In the genomic region with DNA sequence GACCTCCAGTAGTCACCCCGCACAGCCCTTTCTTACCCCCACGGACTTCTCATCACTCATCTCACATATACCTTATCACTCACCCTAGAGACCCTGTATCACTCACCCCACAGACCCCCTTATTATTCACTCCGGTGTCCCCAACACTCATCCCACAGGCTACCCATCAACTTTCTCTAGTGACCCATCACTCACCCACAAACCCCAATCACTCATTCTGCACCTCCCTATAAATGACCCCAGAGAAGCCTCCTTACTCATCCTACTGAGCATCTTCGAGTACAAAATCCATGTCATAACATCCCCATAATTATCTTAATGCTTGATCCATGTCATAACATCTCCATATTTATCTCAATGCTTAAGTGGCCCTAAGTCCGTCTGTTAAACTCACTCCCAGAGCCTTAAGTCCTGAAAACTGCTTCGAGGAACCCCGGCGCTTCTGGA, we compare ENCODE assay signal across 8 cellular contexts. TPM values are rescaled to one million over a fixed set of nuclear protein-coding genes. Genes with fewer than 3 reads are reported as not detected.
A peak's percentile ranks its signal among the peaks of the same experiment; 100 is the strongest.
DNase-seq lines count a peak whose midpoint lies in the region; ATAC-seq and TF ChIP-seq lines count a peak whose summit lies in the region.

No MANE protein-coding gene starts in this region.

- peaks cover 17% of the 10 kb centered on the region for H3K27me3 ChIP-seq in BLaER1
- no peaks in the 10 kb centered on the region for H3K27me3 ChIP-seq in iPS DF 6.9 (ENCODE audit: control insufficient read depth, insufficient read depth, low read length)
- H3K27me3 ChIP-seq in subcutaneous abdominal adipose tissue (ENCODE audit: control insufficient read depth in 5 of 5, insufficient read depth in 4 of 5, low read length in 5 of 5), result no peaks in the 10 kb centered on the region

- H4K20me1 ChIP-seq in BLaER1, result no peaks in the 10 kb centered on the region

- H3K4me3 ChIP-seq in BLaER1, result peak overlapping the region; percentile 71
- H3K4me3 ChIP-seq in iPS DF 6.9 (ENCODE audit: low read length), result peak overlapping the region; percentile 72; the same call in 1 of the 2 replicates
- peak overlapping the region; percentile 59 to 76 (median 66) for H3K4me3 ChIP-seq in subcutaneous abdominal adipose tissue (ENCODE audit: low read depth in 1 of 5, low read length in 5 of 5)

- H3K4me2 ChIP-seq in BLaER1, result peak overlapping the region; percentile 77

- H3K27me3 Mint-ChIP-seq in WTC11 (ENCODE audit: low read depth), result no peaks in the 10 kb centered on the region

- CTCF ChIA-PET in WTC11 (lab: Charles Lee), result interaction anchor here (1.0 kb wide), 1 partner anchor 42 kb away, joined by 4 read pairs; no protein-coding TSS in a partner anchor

- H3K36me3 Mint-ChIP-seq in WTC11, result no peaks in the 10 kb centered on the region

- H3K4me1 ChIP-seq in BLaER1, result peaks cover 20% of the 10 kb centered on the region
- H3K4me1 ChIP-seq in iPS DF 6.9 (ENCODE audit: control insufficient read depth, insufficient read depth, low read length), result no peaks in the 10 kb centered on the region
- H3K4me1 ChIP-seq in subcutaneous abdominal adipose tissue (ENCODE audit: control insufficient read depth in 5 of 5, insufficient read depth in 5 of 5, low read length in 5 of 5), result peaks cover 0 to 21% (median 11%) of the 10 kb centered on the region in 5 donors

- H3K9me3 Mint-ChIP-seq in WTC11, result no peaks in the 10 kb centered on the region

- H3K9me3 ChIP-seq in BLaER1, result no peaks in the 10 kb centered on the region
- H3K9me3 ChIP-seq in iPS DF 6.9 (ENCODE audit: control insufficient read depth, insufficient read depth, low read length), result no peaks in the 10 kb centered on the region
- H3K9me3 ChIP-seq in subcutaneous abdominal adipose tissue (ENCODE audit: control insufficient read depth in 5 of 5, low read length in 5 of 5), result no peaks in the 10 kb centered on the region

- no peak for TF ChIP-seq CTCF in WTC11 (IDR thresholded peaks at IDR 0.05)

- peak overlapping the region; percentile 73 for H3K4me3 Mint-ChIP-seq in WTC11

- peaks cover 25% of the 10 kb centered on the region for H3K4me1 Mint-ChIP-seq in WTC11

- WGBS in iPS DF 6.9 (ENCODE audit: insufficient coverage, insufficient read length), result 100% methylated on average over 2 of the region's 8 CpGs

- POLR2A ChIA-PET in WTC11 (lab: Charles Lee), result interaction anchor here (0.7 kb wide), 1 partner anchor 337 kb away, joined by 3 read pairs; a partner anchor contains a TSS

- H3K36me3 ChIP-seq in BLaER1, result no peaks in the 10 kb centered on the region
- H3K36me3 ChIP-seq in iPS DF 6.9 (ENCODE audit: control insufficient read depth, insufficient read depth, low read length), result no peaks in the 10 kb centered on the region
- H3K36me3 ChIP-seq in subcutaneous abdominal adipose tissue (ENCODE audit: control insufficient read depth in 5 of 5, insufficient read depth in 5 of 5, low read length in 5 of 5), result no peaks in the 10 kb centered on the region

- DNase-seq in WTC11 (ENCODE audit: low spot score) (no peak), iPS DF 6.9 (ENCODE audit: low read depth, low spot score) (no peak), A172 (ENCODE audit: low spot score) (no peak), D341Med (ENCODE audit: low spot score) (no peak), 8988T (no peak)

- H3K27ac Mint-ChIP-seq in WTC11, result peak overlapping the region; percentile 1; the same call in 1 of the 2 replicates

- peak overlapping the region; percentile 85 for H3K9ac ChIP-seq in BLaER1
- H3K9ac ChIP-seq in subcutaneous abdominal adipose tissue (ENCODE audit: low read length in 5 of 5), result peak overlapping the region in 4 of 5 donors; percentile 25 to 82 (median 74)

- H3K27ac ChIP-seq in BLaER1, result peak overlapping the region; percentile 90
- no peak overlapping the region for H3K27ac ChIP-seq in iPS DF 6.9 (ENCODE audit: low read length)
- H3K27ac ChIP-seq in subcutaneous abdominal adipose tissue (ENCODE audit: low read depth, low read length), result peak overlapping the region; percentile 81

- ATAC-seq in GM21723 (IDR thresholded peaks at IDR 0.05; ENCODE audit: unreplicated experiment) (peak; percentile 7), WTC11 (no peak; the same call in 1 of the 2 replicates)

TF ChIP-seq in WTC11, 78 proteins besides CTCF, POLR2A, EP300 and RAD21:
- no peak for TF ChIP-seq TP53 (CRISPR knock-in tag; IDR thresholded peaks at IDR 0.05)
- TF ChIP-seq, protein P1, sequence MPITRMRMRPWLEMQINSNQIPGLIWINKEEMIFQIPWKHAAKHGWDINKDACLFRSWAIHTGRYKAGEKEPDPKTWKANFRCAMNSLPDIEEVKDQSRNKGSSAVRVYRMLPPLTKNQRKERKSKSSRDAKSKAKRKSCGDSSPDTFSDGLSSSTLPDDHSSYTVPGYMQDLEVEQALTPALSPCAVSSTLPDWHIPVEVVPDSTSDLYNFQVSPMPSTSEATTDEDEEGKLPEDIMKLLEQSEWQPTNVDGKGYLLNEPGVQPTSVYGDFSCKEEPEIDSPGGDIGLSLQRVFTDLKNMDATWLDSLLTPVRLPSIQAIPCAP (CRISPR knock-in tag; IDR thresholded peaks at IDR 0.05), result no peak
- no peak for TF ChIP-seq RELA (CRISPR knock-in tag; IDR thresholded peaks at IDR 0.05; ENCODE audit: borderline replicate concordance)
- no peak for TF ChIP-seq NR3C1 (CRISPR knock-in tag; conservative IDR thresholded peaks at IDR 0.05; ENCODE audit: low read depth)
- TF ChIP-seq ESRRA (CRISPR knock-in tag; IDR thresholded peaks at IDR 0.05; ENCODE audit: borderline replicate concordance), result no peak
- no peak for TF ChIP-seq ZNF423 (CRISPR knock-in tag; IDR thresholded peaks at IDR 0.05)
- TF ChIP-seq, protein P2, sequence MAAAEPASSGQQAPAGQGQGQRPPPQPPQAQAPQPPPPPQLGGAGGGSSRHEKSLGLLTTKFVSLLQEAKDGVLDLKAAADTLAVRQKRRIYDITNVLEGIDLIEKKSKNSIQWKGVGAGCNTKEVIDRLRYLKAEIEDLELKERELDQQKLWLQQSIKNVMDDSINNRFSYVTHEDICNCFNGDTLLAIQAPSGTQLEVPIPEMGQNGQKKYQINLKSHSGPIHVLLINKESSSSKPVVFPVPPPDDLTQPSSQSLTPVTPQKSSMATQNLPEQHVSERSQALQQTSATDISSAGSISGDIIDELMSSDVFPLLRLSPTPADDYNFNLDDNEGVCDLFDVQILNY (CRISPR knock-in tag; IDR thresholded peaks at IDR 0.05), result no peak
- TF ChIP-seq ZBTB21 (CRISPR knock-in tag; IDR thresholded peaks at IDR 0.05; ENCODE audit: borderline replicate concordance), result no peak
- TF ChIP-seq ZNF263 (CRISPR knock-in tag; IDR thresholded peaks at IDR 0.05; ENCODE audit: low read depth), result no peak
- TF ChIP-seq, protein P3, sequence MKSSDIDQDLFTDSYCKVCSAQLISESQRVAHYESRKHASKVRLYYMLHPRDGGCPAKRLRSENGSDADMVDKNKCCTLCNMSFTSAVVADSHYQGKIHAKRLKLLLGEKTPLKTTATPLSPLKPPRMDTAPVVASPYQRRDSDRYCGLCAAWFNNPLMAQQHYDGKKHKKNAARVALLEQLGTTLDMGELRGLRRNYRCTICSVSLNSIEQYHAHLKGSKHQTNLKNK (CRISPR knock-in tag; IDR thresholded peaks at IDR 0.05), result no peak
- TF ChIP-seq, protein P4, sequence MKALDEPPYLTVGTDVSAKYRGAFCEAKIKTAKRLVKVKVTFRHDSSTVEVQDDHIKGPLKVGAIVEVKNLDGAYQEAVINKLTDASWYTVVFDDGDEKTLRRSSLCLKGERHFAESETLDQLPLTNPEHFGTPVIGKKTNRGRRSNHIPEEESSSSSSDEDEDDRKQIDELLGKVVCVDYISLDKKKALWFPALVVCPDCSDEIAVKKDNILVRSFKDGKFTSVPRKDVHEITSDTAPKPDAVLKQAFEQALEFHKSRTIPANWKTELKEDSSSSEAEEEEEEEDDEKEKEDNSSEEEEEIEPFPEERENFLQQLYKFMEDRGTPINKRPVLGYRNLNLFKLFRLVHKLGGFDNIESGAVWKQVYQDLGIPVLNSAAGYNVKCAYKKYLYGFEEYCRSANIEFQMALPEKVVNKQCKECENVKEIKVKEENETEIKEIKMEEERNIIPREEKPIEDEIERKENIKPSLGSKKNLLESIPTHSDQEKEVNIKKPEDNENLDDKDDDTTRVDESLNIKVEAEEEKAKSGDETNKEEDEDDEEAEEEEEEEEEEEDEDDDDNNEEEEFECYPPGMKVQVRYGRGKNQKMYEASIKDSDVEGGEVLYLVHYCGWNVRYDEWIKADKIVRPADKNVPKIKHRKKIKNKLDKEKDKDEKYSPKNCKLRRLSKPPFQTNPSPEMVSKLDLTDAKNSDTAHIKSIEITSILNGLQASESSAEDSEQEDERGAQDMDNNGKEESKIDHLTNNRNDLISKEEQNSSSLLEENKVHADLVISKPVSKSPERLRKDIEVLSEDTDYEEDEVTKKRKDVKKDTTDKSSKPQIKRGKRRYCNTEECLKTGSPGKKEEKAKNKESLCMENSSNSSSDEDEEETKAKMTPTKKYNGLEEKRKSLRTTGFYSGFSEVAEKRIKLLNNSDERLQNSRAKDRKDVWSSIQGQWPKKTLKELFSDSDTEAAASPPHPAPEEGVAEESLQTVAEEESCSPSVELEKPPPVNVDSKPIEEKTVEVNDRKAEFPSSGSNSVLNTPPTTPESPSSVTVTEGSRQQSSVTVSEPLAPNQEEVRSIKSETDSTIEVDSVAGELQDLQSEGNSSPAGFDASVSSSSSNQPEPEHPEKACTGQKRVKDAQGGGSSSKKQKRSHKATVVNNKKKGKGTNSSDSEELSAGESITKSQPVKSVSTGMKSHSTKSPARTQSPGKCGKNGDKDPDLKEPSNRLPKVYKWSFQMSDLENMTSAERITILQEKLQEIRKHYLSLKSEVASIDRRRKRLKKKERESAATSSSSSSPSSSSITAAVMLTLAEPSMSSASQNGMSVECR (CRISPR knock-in tag; IDR thresholded peaks at IDR 0.05; ENCODE audit: borderline replicate concordance), result no peak
- no peak for TF ChIP-seq NFATC4 (CRISPR knock-in tag; IDR thresholded peaks at IDR 0.05)
- TF ChIP-seq, protein P5, sequence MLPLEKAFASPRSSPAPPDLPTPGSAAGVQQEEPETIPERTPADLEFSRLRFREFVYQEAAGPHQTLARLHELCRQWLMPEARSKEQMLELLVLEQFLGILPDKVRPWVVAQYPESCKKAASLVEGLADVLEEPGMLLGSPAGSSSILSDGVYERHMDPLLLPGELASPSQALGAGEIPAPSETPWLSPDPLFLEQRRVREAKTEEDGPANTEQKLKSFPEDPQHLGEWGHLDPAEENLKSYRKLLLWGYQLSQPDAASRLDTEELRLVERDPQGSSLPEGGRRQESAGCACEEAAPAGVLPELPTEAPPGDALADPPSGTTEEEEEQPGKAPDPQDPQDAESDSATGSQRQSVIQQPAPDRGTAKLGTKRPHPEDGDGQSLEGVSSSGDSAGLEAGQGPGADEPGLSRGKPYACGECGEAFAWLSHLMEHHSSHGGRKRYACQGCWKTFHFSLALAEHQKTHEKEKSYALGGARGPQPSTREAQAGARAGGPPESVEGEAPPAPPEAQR (CRISPR knock-in tag; IDR thresholded peaks at IDR 0.05), result no peak

RNA-seq across cellular contexts. Expression of a gene that starts 0.9 kb away (rescaled TPM):
- 4.9 to 6.7 TPM (median 6.6 TPM) in 3 replicates for total RNA-seq in WTC11 (2021)
- total RNA-seq in A172 (2014; rRNA removed; shearing (Covaris generic)), result 6.0 and 8.0 TPM in 2 replicates
